ENCODE assay signal across 12 cellular contexts in genomic region chr2:43345391-43345813, GRCh38.
DNase-seq lines count a peak whose midpoint lies in the region; ATAC-seq and TF ChIP-seq lines count a peak whose summit lies in the region.
"Had no signal": no experiment of that assay in that cellular context is flagged by ENCODE, and none has a peak within 500 bp of the region (broad histone marks: within the 10 kb centered on the region; RNA-seq: fewer than 3 reads in every experiment).

No MANE protein-coding gene starts in this region.

- ATAC-seq in WTC11 (peak; percentile 65), left ventricle myocardium superior (peak; percentile 50), GM21717 (IDR thresholded peaks at IDR 0.05; ENCODE audit: unreplicated experiment) (no peak)
- no peak for ATAC-seq in activated CD8-positive, alpha-beta memory T cell treated with anti-CD3 and anti-CD28 coated beads, Interleukin-2, amount 10 ng/mL, durations not matched to agents 7 days and 5 days

- peaks cover 48% of the 10 kb centered on the region for H3K4me1 Mint-ChIP-seq in WTC11
- no peaks in the 10 kb centered on the region for H3K4me1 Mint-ChIP-seq in activated CD8-positive, alpha-beta memory T cell treated with anti-CD3 and anti-CD28 coated beads, Interleukin-2, amount 10 ng/mL, durations not matched to agents 7 days and 5 days

- H3K9me3 ChIP-seq in prostate gland: no peaks in the 10 kb centered on the region
- H3K9me3 ChIP-seq: tibial nerve had no signal

- CTCF ChIA-PET in WTC11 (lab: Charles Lee): interaction anchor here (0.8 to 1.7 kb wide), 4 partner anchors 9 to 536 kb away, joined by 3 to 4 read pairs (median 3); no protein-coding TSS in a partner anchor
- CTCF ChIA-PET in activated CD8-positive, alpha-beta memory T cell treated with anti-CD3 and anti-CD28 coated beads, Interleukin-2, amount 10 ng/mL, durations not matched to agents 7 days and 5 days (lab: Charles Lee): no interaction called here

- no peak overlapping the region for H3K4me3 Mint-ChIP-seq in WTC11
- no peak overlapping the region for H3K4me3 Mint-ChIP-seq in activated CD8-positive, alpha-beta memory T cell treated with anti-CD3 and anti-CD28 coated beads, Interleukin-2, amount 10 ng/mL, durations not matched to agents 7 days and 5 days
- H3K4me3 Mint-ChIP-seq: CD4-positive, alpha-beta T cell had no signal

- H3K27me3 Mint-ChIP-seq in WTC11 (ENCODE audit: low read depth): no peaks in the 10 kb centered on the region
- no peaks in the 10 kb centered on the region for H3K27me3 Mint-ChIP-seq in activated CD8-positive, alpha-beta memory T cell treated with anti-CD3 and anti-CD28 coated beads, Interleukin-2, amount 10 ng/mL, durations not matched to agents 7 days and 5 days
- H3K27me3 Mint-ChIP-seq: CD4-positive, alpha-beta T cell had no signal

- no peak overlapping the region for H3K4me3 ChIP-seq in prostate gland
- H3K4me3 ChIP-seq: SK-N-MC, tibial nerve had no signal

- H3K27ac Mint-ChIP-seq in WTC11: peak overlapping the region; percentile 59; the same call in 1 of the 2 replicates
- no peak overlapping the region for H3K27ac Mint-ChIP-seq in activated CD8-positive, alpha-beta memory T cell treated with anti-CD3 and anti-CD28 coated beads, Interleukin-2, amount 10 ng/mL, durations not matched to agents 7 days and 5 days
- H3K27ac Mint-ChIP-seq: CD4-positive, alpha-beta T cell had no signal

- intact Hi-C loops in left ventricle myocardium superior (cut with micrococcal nuclease): no loop called here
- intact Hi-C loops in prostate gland (cut with DNase I): loop anchor here (5.0 kb wide), 2 partner anchors 67 to 93 kb away; no protein-coding TSS in a partner anchor

- WGBS in prostate gland: 16% methylated on average over 5 of the region's 5 CpGs

- DNase-seq in DMS 273 treated with DMSO at 0.1 percent for 48 hours (lab: John Stamatoyannopoulos, UW) (peak; percentile 48), WTC11 (ENCODE audit: low spot score) (no peak), left ventricle myocardium superior (peak; percentile 61), prostate gland (ENCODE audit: low spot score) (no peak), DMS114 treated with DMSO at 0.1 percent for 48 hours (lab: John Stamatoyannopoulos, UW; ENCODE audit: unreplicated experiment) (no peak), SHP77 treated with DMSO at 0.1 percent for 48 hours (lab: John Stamatoyannopoulos, UW) (no peak)
- no peak for DNase-seq in activated CD8-positive, alpha-beta memory T cell treated with anti-CD3 and anti-CD28 coated beads, Interleukin-2, amount 10 ng/mL, durations not matched to agents 7 days and 5 days
- DNase-seq: activated T-cell treated with anti-CD3 and anti-CD28 coated beads for 4 hours; CD4-positive, alpha-beta T cell had no signal

- TF ChIP-seq CTCF in WTC11 (IDR thresholded peaks at IDR 0.05): no peak
- peak in 2 of 4 experiments; percentile 6 to 38 for TF ChIP-seq CTCF in prostate gland (IDR thresholded peaks at IDR 0.05)

- H3K36me3 Mint-ChIP-seq in WTC11: no peaks in the 10 kb centered on the region
- H3K36me3 Mint-ChIP-seq in activated CD8-positive, alpha-beta memory T cell treated with anti-CD3 and anti-CD28 coated beads, Interleukin-2, amount 10 ng/mL, durations not matched to agents 7 days and 5 days: peaks cover 8% of the 10 kb centered on the region

- H3K4me1 ChIP-seq in prostate gland (replicated peaks): peaks cover 7% of the 10 kb centered on the region

- H3K27me3 ChIP-seq in prostate gland (replicated peaks; ENCODE audit: insufficient read depth): no peaks in the 10 kb centered on the region
- H3K27me3 ChIP-seq: tibial nerve had no signal

- H3K9me3 Mint-ChIP-seq in WTC11: no peaks in the 10 kb centered on the region
- H3K9me3 Mint-ChIP-seq in activated CD8-positive, alpha-beta memory T cell treated with anti-CD3 and anti-CD28 coated beads, Interleukin-2, amount 10 ng/mL, durations not matched to agents 7 days and 5 days (ENCODE audit: low read depth): no peaks in the 10 kb centered on the region
- H3K9me3 Mint-ChIP-seq: CD4-positive, alpha-beta T cell had no signal

- no peaks in the 10 kb centered on the region for H3K36me3 ChIP-seq in prostate gland

- POLR2A ChIA-PET in WTC11 (lab: Charles Lee): no interaction called here

- TF ChIP-seq POLR2A in prostate gland (IDR thresholded peaks at IDR 0.05): no peak

- peak overlapping the region; percentile 51 to 53 for H3K27ac ChIP-seq in prostate gland
- H3K27ac ChIP-seq: SK-N-MC had no signal

TF ChIP-seq in WTC11, 78 proteins besides CTCF, POLR2A, EP300 and RAD21 (continues in another document):
- no peak for TF ChIP-seq NR3C1 (CRISPR knock-in tag; conservative IDR thresholded peaks at IDR 0.05; ENCODE audit: low read depth)
- no peak for TF ChIP-seq SOX15 (CRISPR knock-in tag; IDR thresholded peaks at IDR 0.05)
- TF ChIP-seq, protein P1, sequence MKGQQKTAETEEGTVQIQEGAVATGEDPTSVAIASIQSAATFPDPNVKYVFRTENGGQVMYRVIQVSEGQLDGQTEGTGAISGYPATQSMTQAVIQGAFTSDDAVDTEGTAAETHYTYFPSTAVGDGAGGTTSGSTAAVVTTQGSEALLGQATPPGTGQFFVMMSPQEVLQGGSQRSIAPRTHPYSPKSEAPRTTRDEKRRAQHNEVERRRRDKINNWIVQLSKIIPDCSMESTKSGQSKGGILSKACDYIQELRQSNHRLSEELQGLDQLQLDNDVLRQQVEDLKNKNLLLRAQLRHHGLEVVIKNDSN (CRISPR knock-in tag; IDR thresholded peaks at IDR 0.05): no peak
- no peak for TF ChIP-seq MLX (CRISPR knock-in tag; IDR thresholded peaks at IDR 0.05)
- TF ChIP-seq, protein P2, sequence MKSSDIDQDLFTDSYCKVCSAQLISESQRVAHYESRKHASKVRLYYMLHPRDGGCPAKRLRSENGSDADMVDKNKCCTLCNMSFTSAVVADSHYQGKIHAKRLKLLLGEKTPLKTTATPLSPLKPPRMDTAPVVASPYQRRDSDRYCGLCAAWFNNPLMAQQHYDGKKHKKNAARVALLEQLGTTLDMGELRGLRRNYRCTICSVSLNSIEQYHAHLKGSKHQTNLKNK (CRISPR knock-in tag; IDR thresholded peaks at IDR 0.05): no peak
- TF ChIP-seq ZNF425 (CRISPR knock-in tag; conservative IDR thresholded peaks at IDR 0.05): no peak
- no peak for TF ChIP-seq E2F4 (CRISPR knock-in tag; IDR thresholded peaks at IDR 0.05; ENCODE audit: borderline replicate concordance, low read depth)
- no peak for TF ChIP-seq TCF7 (CRISPR knock-in tag; IDR thresholded peaks at IDR 0.05; ENCODE audit: low read depth)

Comparison
In these comparisons a context has a peak if more than half of its experiments do, and no peak if none do; other contexts are left out.
1. DNase-seq: peak in DMS 273 treated with DMSO at 0.1 percent for 48 hours (single experiment) and left ventricle myocardium superior (single experiment); none in WTC11 (single experiment), prostate gland (single experiment), activated CD8-positive, alpha-beta memory T cell treated with anti-CD3 and anti-CD28 coated beads, Interleukin-2, amount 10 ng/mL, durations not matched to agents 7 days and 5 days (single experiment), DMS114 treated with DMSO at 0.1 percent for 48 hours (single experiment) and SHP77 treated with DMSO at 0.1 percent for 48 hours (single experiment).
2. ATAC-seq: peak in WTC11 (single experiment) and left ventricle myocardium superior (single experiment); none in activated CD8-positive, alpha-beta memory T cell treated with anti-CD3 and anti-CD28 coated beads, Interleukin-2, amount 10 ng/mL, durations not matched to agents 7 days and 5 days (single experiment) and GM21717 (single experiment).